In the genomic region with DNA sequence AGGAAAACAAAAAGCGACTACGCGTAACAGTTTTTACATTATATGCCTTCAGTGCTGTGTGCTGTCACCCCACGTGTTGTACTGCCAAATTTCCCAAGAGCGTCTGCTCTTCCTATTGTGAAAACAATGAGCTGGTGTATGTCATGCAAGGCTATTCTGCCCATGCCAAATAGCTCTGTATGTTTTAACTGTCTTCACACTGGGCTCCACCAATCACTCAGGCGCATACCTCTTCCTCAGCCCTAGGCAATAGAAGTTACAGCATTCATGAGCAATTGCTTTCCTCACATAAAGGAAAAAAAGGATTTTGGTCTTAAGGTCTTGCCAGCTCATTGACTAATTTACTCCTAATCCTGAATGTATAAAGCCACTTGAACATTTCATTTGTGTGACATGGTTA, we compare ENCODE assay signal across 17 cellular contexts.
A peak's percentile ranks its signal among the peaks of the same experiment; 100 is the strongest.
DNase-seq lines count a peak whose midpoint lies in the region; ATAC-seq and TF ChIP-seq lines count a peak whose summit lies in the region.
"Had no signal": no experiment of that assay in that cellular context is flagged by ENCODE, and none has a peak within 500 bp of the region (broad histone marks: within the 10 kb centered on the region; RNA-seq: fewer than 3 reads in every experiment).

No MANE protein-coding gene starts in this region.

- CTCF ChIA-PET in Calu3 (lab: Charles Lee) = no interaction called here

- no peak overlapping the region for H3K4me3 ChIP-seq in AG10803 (ENCODE audit: low read length)
- peak overlapping the region; percentile 13; the same call in 1 of the 2 replicates for H3K4me3 ChIP-seq in HUES64 (ENCODE audit: low read length)
- H3K4me3 ChIP-seq in HAP-1 = no peak overlapping the region
- no peak overlapping the region for H3K4me3 ChIP-seq in prostate gland
- H3K4me3 ChIP-seq: BLaER1, right lobe of liver, transverse colon had no signal

- H3K36me3 Mint-ChIP-seq in Calu3 (ENCODE audit: insufficient read depth, unreplicated experiment) = no peaks in the 10 kb centered on the region

- no peak overlapping the region for H3K27ac Mint-ChIP-seq in Calu3 (ENCODE audit: unreplicated experiment)

- DNase-seq in AG10803 (ENCODE audit: low read depth) (peak; percentile 73), dedifferentiated amniotic fluid mesenchymal stem cell (ENCODE audit: extremely low spot score) (peak; percentile 81), kidney glomerular epithelial cell (lab: John Stamatoyannopoulos, UW) (peak; percentile 29), HAP-1 (ENCODE audit: low spot score in 2 of 2) (no peak), Calu3 (no peak), prostate gland (ENCODE audit: low spot score) (no peak)
- DNase-seq: activated CD4-positive, alpha-beta T cell treated with anti-CD3 and anti-CD28 coated beads for 1 hour; glutamatergic neuron; H7; MM.1S; NCI-H446; right lobe of liver; SHP77; transverse colon had no signal

- H3K36me3 ChIP-seq in HUES64 (ENCODE audit: insufficient read depth, low read length) (no peaks in the 10 kb centered on the region), HAP-1 (replicated peaks) (no peaks in the 10 kb centered on the region), prostate gland (no peaks in the 10 kb centered on the region)
- H3K36me3 ChIP-seq: BLaER1, right lobe of liver, transverse colon had no signal

- H3K27ac ChIP-seq in HUES64 (ENCODE audit: low read depth, low read length) (peak overlapping the region; percentile 96), prostate gland (no peak overlapping the region)
- H3K27ac ChIP-seq: BLaER1, right lobe of liver, transverse colon had no signal

- H3K4me3 Mint-ChIP-seq in Calu3 (ENCODE audit: low read depth, unreplicated experiment) = no peak overlapping the region

- no TSS peak for BruUV-seq in Calu3 (replicated peaks; lab: Mats Ljungman, UMichigan)

- no peak for ATAC-seq in GM18909 (IDR thresholded peaks at IDR 0.05; ENCODE audit: poor library complexity, unreplicated experiment)
- ATAC-seq: right lobe of liver had no signal

- TF ChIP-seq POLR2A in prostate gland (IDR thresholded peaks at IDR 0.05) = no peak

- no peaks in the 10 kb centered on the region for H3K4me1 Mint-ChIP-seq in Calu3 (ENCODE audit: low read depth, unreplicated experiment)

- peak overlapping the region; percentile 53; the same call in 1 of the 2 replicates for H3K9ac ChIP-seq in HUES64 (ENCODE audit: low read depth, low read length)
- H3K9ac ChIP-seq: BLaER1 had no signal

- no peaks in the 10 kb centered on the region for H3K27me3 Mint-ChIP-seq in Calu3 (ENCODE audit: unreplicated experiment)

- H3K27me3 ChIP-seq in HUES64 (ENCODE audit: insufficient read depth, low read length) = no peaks in the 10 kb centered on the region
- no peaks in the 10 kb centered on the region for H3K27me3 ChIP-seq in HAP-1 (ENCODE audit: low read depth)
- H3K27me3 ChIP-seq in prostate gland (replicated peaks; ENCODE audit: insufficient read depth) = no peaks in the 10 kb centered on the region
- H3K27me3 ChIP-seq: BLaER1, right lobe of liver, transverse colon had no signal

- intact Hi-C loops in Calu3 (cut with micrococcal nuclease; ENCODE audit: unreplicated experiment) = no loop called here
- intact Hi-C loops in prostate gland (cut with DNase I) = no loop called here

- H3K4me1 ChIP-seq in HUES64 (ENCODE audit: insufficient read depth, low read length) (peaks cover 55% of the 10 kb centered on the region), HAP-1 (no peaks in the 10 kb centered on the region), prostate gland (replicated peaks) (no peaks in the 10 kb centered on the region)
- H3K4me1 ChIP-seq: BLaER1, right lobe of liver, transverse colon had no signal

- 57% methylated on average over 6 of the region's 6 CpGs for WGBS in HUES64
- 62% methylated on average over 6 of the region's 6 CpGs for WGBS in prostate gland

- TF ChIP-seq CTCF in AG10803 (conservative IDR thresholded peaks at IDR 0.05; ENCODE audit: low read length) = no peak
- no peak for TF ChIP-seq CTCF in Calu3 (IDR thresholded peaks at IDR 0.05; ENCODE audit: unreplicated experiment)
- TF ChIP-seq CTCF in prostate gland (IDR thresholded peaks at IDR 0.05) = no peak

- H3K9me3 ChIP-seq in HUES64 (ENCODE audit: insufficient read depth, low read depth, low read length) (no peaks in the 10 kb centered on the region), HAP-1 (no peaks in the 10 kb centered on the region), prostate gland (no peaks in the 10 kb centered on the region)
- H3K9me3 ChIP-seq: BLaER1, right lobe of liver, transverse colon had no signal

- H3K9me3 Mint-ChIP-seq in Calu3 (ENCODE audit: low read depth, unreplicated experiment) = peaks cover 10% of the 10 kb centered on the region

- in situ Hi-C loops in HAP-1 (cut with MboI; ENCODE audit: low sequenced_read_pairs) = no loop called here

Comparison
In these comparisons a context has a peak if more than half of its experiments do, and no peak if none do; other contexts are left out.
1. DNase-seq: peak in AG10803 (single experiment), dedifferentiated amniotic fluid mesenchymal stem cell (single experiment) and kidney glomerular epithelial cell (single experiment); none in HAP-1 (0 of 2), Calu3 (single experiment) and prostate gland (single experiment).